In the genomic region with DNA sequence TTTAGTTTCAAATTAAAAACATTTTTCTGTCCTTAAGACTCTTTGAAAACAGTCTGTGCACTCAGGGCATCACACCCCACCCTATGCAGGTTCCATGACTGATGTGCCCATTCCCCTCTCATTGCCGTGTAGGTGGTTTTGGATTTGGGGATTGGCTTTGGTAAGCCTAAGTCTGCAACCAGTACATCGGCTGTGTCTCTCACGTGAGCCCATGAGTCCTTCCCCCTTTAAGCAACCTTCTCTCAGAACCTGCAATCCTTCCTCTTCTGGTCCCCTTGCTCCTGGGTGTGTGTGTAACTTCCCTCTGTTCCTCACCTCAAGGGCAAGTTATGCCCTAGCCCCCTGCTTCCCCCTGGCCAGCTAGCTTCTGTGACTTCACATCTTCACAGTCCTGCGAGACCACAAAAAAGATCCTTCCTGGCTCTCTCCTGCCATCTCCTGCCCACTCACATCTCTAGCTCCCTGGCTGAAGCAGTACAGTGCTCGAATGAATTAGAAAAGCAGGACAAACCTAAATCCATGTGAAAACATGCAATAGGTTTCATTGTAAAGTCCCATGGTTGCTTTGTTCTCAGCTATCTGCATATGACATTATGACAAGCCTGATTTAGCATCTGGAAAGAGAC, we compare ENCODE assay signal across 9 cellular contexts.
DNase-seq lines count a peak whose midpoint lies in the region; ATAC-seq and TF ChIP-seq lines count a peak whose summit lies in the region.
"Had no signal": no experiment of that assay in that cellular context is flagged by ENCODE, and none has a peak within 500 bp of the region (broad histone marks: within the 10 kb centered on the region; RNA-seq: fewer than 3 reads in every experiment).

No MANE protein-coding gene starts in this region.

- H3K27ac ChIP-seq in dorsolateral prefrontal cortex, result no peak overlapping the region
- no peak overlapping the region for H3K27ac ChIP-seq in CD4-positive, alpha-beta memory T cell (ENCODE audit: low read depth, low read length)
- H3K27ac ChIP-seq: SJCRH30 had no signal

- H3K27me3 Mint-ChIP-seq in CD4-positive, alpha-beta memory T cell, result peaks cover 11 to 19% of the 10 kb centered on the region in 2 donors

- H3K27me3 ChIP-seq in dorsolateral prefrontal cortex, result peaks cover 0 to 3% (median 0%) of the 10 kb centered on the region in 45 donors
- H3K27me3 ChIP-seq in CD4-positive, alpha-beta memory T cell (ENCODE audit: insufficient read depth, low read length), result no peaks in the 10 kb centered on the region

- TF ChIP-seq CTCF in GM10266 (IDR thresholded peaks at IDR 0.05; ENCODE audit: control insufficient read depth, insufficient read depth, low read depth, missing control alignments) (peak; percentile 6), dorsolateral prefrontal cortex (IDR thresholded peaks at IDR 0.05 in 54 of 56, conservative IDR thresholded peaks at IDR 0.05 in 2 of 56; ENCODE audit: low read depth in 1 of 56, partially characterized antibody in 56 of 56) (peak in 52 of 56 donors; percentile 16 to 67 (median 46))

- POLR2A ChIA-PET in CD4-positive, alpha-beta memory T cell (lab: Charles Lee; ENCODE audit: partially characterized antibody), result no interaction called here

- no peaks in the 10 kb centered on the region for H3K36me3 ChIP-seq in CD4-positive, alpha-beta memory T cell (ENCODE audit: insufficient read depth, low read length)
- H3K36me3 ChIP-seq: SJCRH30 had no signal

- no peak overlapping the region for H3K27ac Mint-ChIP-seq in CD4-positive, alpha-beta memory T cell
- H3K27ac Mint-ChIP-seq: activated naive CD4-positive, alpha-beta T cell treated with anti-CD3 and anti-CD28 coated beads, Interleukin-2, amount 50 U/mL, for 72 hours had no signal

- no peaks in the 10 kb centered on the region for H3K4me1 ChIP-seq in CD4-positive, alpha-beta memory T cell (ENCODE audit: insufficient read depth, low read length)

- H3K4me3 Mint-ChIP-seq in CD4-positive, alpha-beta memory T cell, result no peak overlapping the region

- DNase-seq in GM10266 (ENCODE audit: extremely low spot score), result no peak
- DNase-seq in NCI-H226, result peak; percentile 19
- peak in 2 of 10 donors; percentile 39 to 43 for DNase-seq in dorsolateral prefrontal cortex
- peak; percentile 41 for DNase-seq in retina
- no peak for DNase-seq in T1000 (lab: John Stamatoyannopoulos, UW)
- no peak for DNase-seq in CD4-positive, alpha-beta memory T cell

- peaks cover 0 to 6% (median 2%) of the 10 kb centered on the region in 4 donors for H3K4me1 Mint-ChIP-seq in CD4-positive, alpha-beta memory T cell

- no peaks in the 10 kb centered on the region for H3K9me3 ChIP-seq in CD4-positive, alpha-beta memory T cell (ENCODE audit: control insufficient read depth in 1 of 2, low read length in 2 of 2)
- H3K9me3 ChIP-seq: SJCRH30 had no signal

- no peak for ATAC-seq in GM18511 (IDR thresholded peaks at IDR 0.05; ENCODE audit: unreplicated experiment)
- ATAC-seq: activated naive CD4-positive, alpha-beta T cell treated with anti-CD3 and anti-CD28 coated beads, Interleukin-2, amount 50 U/mL, for 72 hours had no signal

- peak overlapping the region in 1 of 59 donors; percentile 3 for H3K4me3 ChIP-seq in dorsolateral prefrontal cortex
- no peak overlapping the region for H3K4me3 ChIP-seq in CD4-positive, alpha-beta memory T cell (ENCODE audit: low read length in 2 of 2)
- H3K4me3 ChIP-seq: SJCRH30 had no signal

- CTCF ChIA-PET in CD4-positive, alpha-beta memory T cell (lab: Charles Lee; ENCODE audit: partially characterized antibody), result no interaction called here

- intact Hi-C loops in dorsolateral prefrontal cortex (cut with DNase I), result loop anchor here in 1 of 2 donors (5.0 kb wide), 1 partner anchor 64 kb away; no protein-coding TSS in a partner anchor
- intact Hi-C loops in CD4-positive, alpha-beta memory T cell (cut with micrococcal nuclease), result no loop called here

- no peaks in the 10 kb centered on the region for H3K36me3 Mint-ChIP-seq in CD4-positive, alpha-beta memory T cell
- H3K36me3 Mint-ChIP-seq: activated naive CD4-positive, alpha-beta T cell treated with anti-CD3 and anti-CD28 coated beads, Interleukin-2, amount 50 U/mL, for 72 hours had no signal

- H3K9me3 Mint-ChIP-seq in CD4-positive, alpha-beta memory T cell, result no peaks in the 10 kb centered on the region
- H3K9me3 Mint-ChIP-seq: activated naive CD4-positive, alpha-beta T cell treated with anti-CD3 and anti-CD28 coated beads, Interleukin-2, amount 50 U/mL, for 72 hours had no signal

Comparison
In these comparisons a context has a peak if more than half of its experiments do, and no peak if none do; other contexts are left out.
1. DNase-seq: peak in NCI-H226 (single experiment) and retina (single experiment); none in GM10266 (single experiment), T1000 (single experiment) and CD4-positive, alpha-beta memory T cell (0 of 5).